In genomic region chrX:155611302-155611701, GRCh38 we compare ENCODE assay signal across 8 cellular contexts. TPM values are rescaled to one million over a fixed set of nuclear protein-coding genes. Genes with fewer than 3 reads are reported as not detected.
DNase-seq lines count a peak whose midpoint lies in the region; ATAC-seq, FAIRE-seq and TF ChIP-seq lines count a peak whose summit lies in the region.

No MANE protein-coding gene starts in this region.

- H4K20me1 ChIP-seq in GM23338 (replicated peaks; ENCODE audit: insufficient read depth) = no peaks in the 10 kb centered on the region
- H4K20me1 ChIP-seq in astrocyte (ENCODE audit: insufficient read depth, low read length) = no peaks in the 10 kb centered on the region

- peak overlapping the region; percentile 91 for H3K4me3 ChIP-seq in ACC112 (ENCODE audit: low read depth, low read length)
- H3K4me3 ChIP-seq in GM23338 = peak overlapping the region; percentile 70; the same call in 1 of the 2 replicates
- peak overlapping the region; percentile 85 for H3K4me3 ChIP-seq in astrocyte (ENCODE audit: insufficient read depth, low read depth, low read length)
- H3K4me3 ChIP-seq in mucosa of stomach (ENCODE audit: low read length) = peak overlapping the region; percentile 72

- peak overlapping the region; percentile 86 for H3K4me2 ChIP-seq in GM23338
- H3K4me2 ChIP-seq in astrocyte (ENCODE audit: low read length) = peak overlapping the region; percentile 92

- DNase-seq in GM23338 (ENCODE audit: low spot score) (no peak), astrocyte (ENCODE audit: low read depth) (no peak), OCI-M2 (lab: John Stamatoyannopoulos, UW; ENCODE audit: unreplicated experiment) (no peak)
- no peak for DNase-seq in activated effector memory CD4-positive, alpha-beta T cell treated with anti-CD3 and anti-CD28 coated beads, Interleukin-2, amount 50 U/mL, for 16 hours

- H3K9me2 ChIP-seq in GM23338 (ENCODE audit: insufficient read depth) = no peaks in the 10 kb centered on the region

- H3K4me1 ChIP-seq in ACC112 (ENCODE audit: control insufficient read depth, insufficient read depth, low read length, unreplicated experiment) = peaks cover 2% of the 10 kb centered on the region
- H3K4me1 ChIP-seq in GM23338 (ENCODE audit: insufficient read depth) = peaks cover 9% of the 10 kb centered on the region; the same call in 1 of the 2 replicates
- no peaks in the 10 kb centered on the region for H3K4me1 ChIP-seq in astrocyte (ENCODE audit: insufficient read depth, low read length)
- peaks cover 4% of the 10 kb centered on the region for H3K4me1 ChIP-seq in mucosa of stomach (ENCODE audit: control insufficient read depth, insufficient read depth, low read length)

- H3K27me3 Mint-ChIP-seq in GM23338 (ENCODE audit: insufficient read depth, low read depth, poor library complexity) (peaks cover 3% of the 10 kb centered on the region), astrocyte (ENCODE audit: low read depth, unreplicated experiment) (no peaks in the 10 kb centered on the region)

- H3F3A ChIP-seq in GM23338 (replicated peaks; ENCODE audit: low read depth) = no peaks in the 10 kb centered on the region

- H3K79me2 ChIP-seq in ACC112 (ENCODE audit: control insufficient read depth, insufficient read depth, low read length, unreplicated experiment) = peaks cover 31% of the 10 kb centered on the region
- peaks cover 40% of the 10 kb centered on the region for H3K79me2 ChIP-seq in GM23338 (replicated peaks; ENCODE audit: insufficient read depth)
- peaks cover 49% of the 10 kb centered on the region for H3K79me2 ChIP-seq in astrocyte (ENCODE audit: insufficient read depth, low read length)

- H3K27ac ChIP-seq in ACC112 (ENCODE audit: low read depth, low read length) (peak overlapping the region; percentile 57; the same call in 1 of the 2 replicates), GM23338 (ENCODE audit: low read depth) (no peak overlapping the region), astrocyte (ENCODE audit: low read depth, low read length) (no peak overlapping the region)

- H3K9ac ChIP-seq in astrocyte (ENCODE audit: low read length) = peak overlapping the region; percentile 96
- H3K9ac ChIP-seq in mucosa of stomach (ENCODE audit: low read length) = peak overlapping the region; percentile 88

- H3K27me3 ChIP-seq in ACC112 (ENCODE audit: insufficient read depth, low read length) = no peaks in the 10 kb centered on the region
- no peaks in the 10 kb centered on the region for H3K27me3 ChIP-seq in GM23338 (ENCODE audit: insufficient read depth)
- H3K27me3 ChIP-seq in astrocyte (ENCODE audit: insufficient read depth, low read length) = no peaks in the 10 kb centered on the region
- H3K27me3 ChIP-seq in mucosa of stomach (ENCODE audit: control insufficient read depth, insufficient read depth, low read length) = no peaks in the 10 kb centered on the region

- peaks cover 3% of the 10 kb centered on the region for H3K4me1 Mint-ChIP-seq in GM23338
- no peaks in the 10 kb centered on the region for H3K4me1 Mint-ChIP-seq in astrocyte (ENCODE audit: low read depth, unreplicated experiment)

- no peak for TF ChIP-seq CTCF in GM23338 (conservative IDR thresholded peaks at IDR 0.05; ENCODE audit: low read depth in 2 of 2)
- no peak for TF ChIP-seq CTCF in astrocyte (IDR thresholded peaks at IDR 0.05; ENCODE audit: insufficient read depth, low read depth, low read length)

- H3K27ac Mint-ChIP-seq in GM23338 = no peak overlapping the region
- no peak overlapping the region for H3K27ac Mint-ChIP-seq in astrocyte (ENCODE audit: unreplicated experiment)

- H3K4me3 Mint-ChIP-seq in GM23338 (0 out of 3 replicates have a peak overlapping the region, but pooled peaks have one; percentile 32), astrocyte (ENCODE audit: unreplicated experiment) (peak overlapping the region; percentile 95)

- H2AFZ ChIP-seq in ACC112 (ENCODE audit: low read length, unreplicated experiment) (no peak overlapping the region), GM23338 (no peak overlapping the region), astrocyte (ENCODE audit: low read depth, low read length) (no peak overlapping the region)

- H3K9me3 Mint-ChIP-seq in GM23338 (peaks cover 5% of the 10 kb centered on the region; the same call in 2 of the 3 replicates), astrocyte (ENCODE audit: unreplicated experiment) (peaks cover 5% of the 10 kb centered on the region)

- H3K9me3 ChIP-seq in astrocyte (ENCODE audit: insufficient read depth, low read depth, low read length) (no peaks in the 10 kb centered on the region), mucosa of stomach (ENCODE audit: control insufficient read depth, low read length) (no peaks in the 10 kb centered on the region)

- no peaks in the 10 kb centered on the region for H3K36me3 ChIP-seq in ACC112 (ENCODE audit: insufficient read depth, low read length)
- no peaks in the 10 kb centered on the region for H3K36me3 ChIP-seq in GM23338 (ENCODE audit: insufficient read depth)
- no peaks in the 10 kb centered on the region for H3K36me3 ChIP-seq in astrocyte (ENCODE audit: insufficient read depth, low read length)
- H3K36me3 ChIP-seq in mucosa of stomach (ENCODE audit: control insufficient read depth, insufficient read depth, low read length) = no peaks in the 10 kb centered on the region

- no peak for ATAC-seq in GM23338
- no peak for ATAC-seq in HG02852 (IDR thresholded peaks at IDR 0.05; ENCODE audit: unreplicated experiment)
- ATAC-seq in GM18907 (IDR thresholded peaks at IDR 0.05; ENCODE audit: unreplicated experiment) = no peak

- no peak for FAIRE-seq in astrocyte (lab: Jason Lieb, UNC)

- H3K36me3 Mint-ChIP-seq in GM23338 (ENCODE audit: low read depth) (peaks cover 5% of the 10 kb centered on the region; the same call in 2 of the 3 replicates), astrocyte (ENCODE audit: low read depth, unreplicated experiment) (no peaks in the 10 kb centered on the region)

TF ChIP-seq in GM23338, 12 proteins besides CTCF, POLR2A, EP300 and RAD21 (continues in another document):
- no peak for TF ChIP-seq POLR2AphosphoS5 (IDR thresholded peaks at IDR 0.05; ENCODE audit: low read depth)
- no peak for TF ChIP-seq NANOG (IDR thresholded peaks at IDR 0.05; ENCODE audit: borderline replicate concordance)
- no peak for TF ChIP-seq CREB1 (CRISPR knock-in tag; IDR thresholded peaks at IDR 0.05; ENCODE audit: low read depth)
- no peak for TF ChIP-seq EZH2phosphoT487 (IDR thresholded peaks at IDR 0.05; ENCODE audit: unreplicated experiment)
- TF ChIP-seq JUNB (IDR thresholded peaks at IDR 0.05; ENCODE audit: unreplicated experiment) = no peak

RNA-seq across cellular contexts. Expression of gene SPRY3, which starts 1.1 kb away (rescaled TPM):
- 3.8 and 4.0 TPM in 2 replicates for total RNA-seq in GM23338 (2014; rRNA removed; shearing (Covaris generic))
- polyA plus RNA-seq in GM23338 (2016; fragmentation: Nextera tagmentation; extraction: Ambion mirVana) = 0.65 and 0.83 TPM in 2 replicates
- total RNA-seq in astrocyte = 0.93 and 1.0 TPM in 2 replicates

RNA-seq across cellular contexts. Expression of gene TMLHE, which starts 1.4 kb away (rescaled TPM):
- total RNA-seq in GM23338 (2014; rRNA removed; shearing (Covaris generic)) = 10.1 and 15.7 TPM in 2 replicates
- 9.3 and 9.6 TPM in 2 replicates for polyA plus RNA-seq in GM23338 (2016; fragmentation: Nextera tagmentation; extraction: Ambion mirVana)
- total RNA-seq in astrocyte = 10.1 and 10.3 TPM in 2 replicates
